1 cellular context compared by ENCODE assay signal in genomic region chr7:56063882-56064625, GRCh38.
TF ChIP-seq lines count a peak whose summit lies in the region.

Gene SUMF2 (plus strand): TSS chr7:56064286. CDS start chr7:56064312, 26 bp downstream.

TF ChIP-seq in HepG2, 621 proteins besides CTCF, POLR2A, EP300 and RAD21 (continued from another document):
- peak; percentile 60; the same call in 1 of the 2 replicates for TF ChIP-seq SP4 (CRISPR knock-in tag; IDR thresholded peaks at IDR 0.05)
- no peak for TF ChIP-seq CCAR2 (optimal IDR thresholded peaks at IDR 0.05; ENCODE audit: low read depth, low read length)
- TF ChIP-seq TARDBP (CRISPR knock-in tag; IDR thresholded peaks at IDR 0.05), result peak; percentile 84
- TF ChIP-seq NCOA1 (CRISPR knock-in tag; IDR thresholded peaks at IDR 0.05), result no peak
- no peak for TF ChIP-seq ZEB1 (IDR thresholded peaks at IDR 0.05; ENCODE audit: insufficient replicate concordance, low read depth)
- TF ChIP-seq RFXANK (CRISPR knock-in tag; IDR thresholded peaks at IDR 0.05), result no peak; the same call in 1 of the 2 replicates
- no peak for TF ChIP-seq RBAK (CRISPR knock-in tag; IDR thresholded peaks at IDR 0.05)
- peak; percentile 90 for TF ChIP-seq SALL1 (CRISPR knock-in tag; IDR thresholded peaks at IDR 0.05)
- TF ChIP-seq MTA3 (CRISPR knock-in tag; IDR thresholded peaks at IDR 0.05), result no peak
- 0 out of 2 replicates have a peak, but pooled peaks have one; percentile 33 for TF ChIP-seq ZNF281 (CRISPR knock-in tag; IDR thresholded peaks at IDR 0.05; ENCODE audit: borderline replicate concordance)
- TF ChIP-seq PAWR (CRISPR knock-in tag; IDR thresholded peaks at IDR 0.05; ENCODE audit: borderline replicate concordance), result 0 out of 2 replicates have a peak, but pooled peaks have one; percentile 51
- TF ChIP-seq CSRNP2 (CRISPR knock-in tag; conservative IDR thresholded peaks at IDR 0.05; ENCODE audit: low read depth), result no peak
- no peak for TF ChIP-seq GTF3A (CRISPR knock-in tag; conservative IDR thresholded peaks at IDR 0.05)
- no peak for TF ChIP-seq SNRNP70 (IDR thresholded peaks at IDR 0.05; ENCODE audit: low read depth, low read length)
- no peak; the same call in 1 of the 2 replicates for TF ChIP-seq MIXL1 (CRISPR knock-in tag; IDR thresholded peaks at IDR 0.05)
- TF ChIP-seq TBX2 (CRISPR knock-in tag; IDR thresholded peaks at IDR 0.05; ENCODE audit: borderline replicate concordance), result peak; percentile 85
- TF ChIP-seq, protein P1, sequence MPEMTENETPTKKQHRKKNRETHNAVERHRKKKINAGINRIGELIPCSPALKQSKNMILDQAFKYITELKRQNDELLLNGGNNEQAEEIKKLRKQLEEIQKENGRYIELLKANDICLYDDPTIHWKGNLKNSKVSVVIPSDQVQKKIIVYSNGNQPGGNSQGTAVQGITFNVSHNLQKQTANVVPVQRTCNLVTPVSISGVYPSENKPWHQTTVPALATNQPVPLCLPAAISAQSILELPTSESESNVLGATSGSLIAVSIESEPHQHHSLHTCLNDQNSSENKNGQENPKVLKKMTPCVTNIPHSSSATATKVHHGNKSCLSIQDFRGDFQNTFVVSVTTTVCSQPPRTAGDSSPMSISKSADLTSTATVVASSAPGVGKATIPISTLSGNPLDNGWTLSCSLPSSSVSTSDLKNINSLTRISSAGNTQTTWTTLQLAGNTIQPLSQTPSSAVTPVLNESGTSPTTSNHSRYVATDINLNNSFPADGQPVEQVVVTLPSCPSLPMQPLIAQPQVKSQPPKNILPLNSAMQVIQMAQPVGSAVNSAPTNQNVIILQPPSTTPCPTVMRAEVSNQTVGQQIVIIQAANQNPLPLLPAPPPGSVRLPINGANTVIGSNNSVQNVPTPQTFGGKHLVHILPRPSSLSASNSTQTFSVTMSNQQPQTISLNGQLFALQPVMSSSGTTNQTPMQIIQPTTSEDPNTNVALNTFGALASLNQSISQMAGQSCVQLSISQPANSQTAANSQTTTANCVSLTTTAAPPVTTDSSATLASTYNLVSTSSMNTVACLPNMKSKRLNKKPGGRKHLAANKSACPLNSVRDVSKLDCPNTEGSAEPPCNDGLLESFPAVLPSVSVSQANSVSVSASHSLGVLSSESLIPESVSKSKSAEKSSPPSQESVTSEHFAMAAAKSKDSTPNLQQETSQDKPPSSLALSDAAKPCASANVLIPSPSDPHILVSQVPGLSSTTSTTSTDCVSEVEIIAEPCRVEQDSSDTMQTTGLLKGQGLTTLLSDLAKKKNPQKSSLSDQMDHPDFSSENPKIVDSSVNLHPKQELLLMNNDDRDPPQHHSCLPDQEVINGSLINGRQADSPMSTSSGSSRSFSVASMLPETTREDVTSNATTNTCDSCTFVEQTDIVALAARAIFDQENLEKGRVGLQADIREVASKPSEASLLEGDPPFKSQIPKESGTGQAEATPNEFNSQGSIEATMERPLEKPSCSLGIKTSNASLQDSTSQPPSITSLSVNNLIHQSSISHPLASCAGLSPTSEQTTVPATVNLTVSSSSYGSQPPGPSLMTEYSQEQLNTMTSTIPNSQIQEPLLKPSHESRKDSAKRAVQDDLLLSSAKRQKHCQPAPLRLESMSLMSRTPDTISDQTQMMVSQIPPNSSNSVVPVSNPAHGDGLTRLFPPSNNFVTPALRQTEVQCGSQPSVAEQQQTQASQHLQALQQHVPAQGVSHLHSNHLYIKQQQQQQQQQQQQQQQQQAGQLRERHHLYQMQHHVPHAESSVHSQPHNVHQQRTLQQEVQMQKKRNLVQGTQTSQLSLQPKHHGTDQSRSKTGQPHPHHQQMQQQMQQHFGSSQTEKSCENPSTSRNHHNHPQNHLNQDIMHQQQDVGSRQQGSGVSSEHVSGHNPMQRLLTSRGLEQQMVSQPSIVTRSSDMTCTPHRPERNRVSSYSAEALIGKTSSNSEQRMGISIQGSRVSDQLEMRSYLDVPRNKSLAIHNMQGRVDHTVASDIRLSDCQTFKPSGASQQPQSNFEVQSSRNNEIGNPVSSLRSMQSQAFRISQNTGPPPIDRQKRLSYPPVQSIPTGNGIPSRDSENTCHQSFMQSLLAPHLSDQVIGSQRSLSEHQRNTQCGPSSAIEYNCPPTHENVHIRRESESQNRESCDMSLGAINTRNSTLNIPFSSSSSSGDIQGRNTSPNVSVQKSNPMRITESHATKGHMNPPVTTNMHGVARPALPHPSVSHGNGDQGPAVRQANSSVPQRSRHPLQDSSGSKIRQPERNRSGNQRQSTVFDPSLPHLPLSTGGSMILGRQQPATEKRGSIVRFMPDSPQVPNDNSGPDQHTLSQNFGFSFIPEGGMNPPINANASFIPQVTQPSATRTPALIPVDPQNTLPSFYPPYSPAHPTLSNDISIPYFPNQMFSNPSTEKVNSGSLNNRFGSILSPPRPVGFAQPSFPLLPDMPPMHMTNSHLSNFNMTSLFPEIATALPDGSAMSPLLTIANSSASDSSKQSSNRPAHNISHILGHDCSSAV (CRISPR knock-in tag; IDR thresholded peaks at IDR 0.05; ENCODE audit: borderline replicate concordance), result no peak
- TF ChIP-seq ZNF83 (CRISPR knock-in tag; IDR thresholded peaks at IDR 0.05; ENCODE audit: borderline replicate concordance), result 0 out of 2 replicates have a peak, but pooled peaks have one; percentile 50
- TF ChIP-seq STAG1 (CRISPR knock-in tag; IDR thresholded peaks at IDR 0.05), result peak; percentile 57
- TF ChIP-seq HMG20B (CRISPR knock-in tag; conservative IDR thresholded peaks at IDR 0.05), result no peak
- TF ChIP-seq PHF5A (CRISPR knock-in tag; IDR thresholded peaks at IDR 0.05; ENCODE audit: low read depth, unreplicated experiment), result no peak
- no peak for TF ChIP-seq ZNF761 (CRISPR knock-in tag; conservative IDR thresholded peaks at IDR 0.05)
- no peak for TF ChIP-seq ZNF33B (CRISPR knock-in tag; IDR thresholded peaks at IDR 0.05)
- peak; percentile 67; the same call in 1 of the 2 replicates for TF ChIP-seq KMT2A (CRISPR knock-in tag; IDR thresholded peaks at IDR 0.05)
- TF ChIP-seq ZNF263 (CRISPR knock-in tag; IDR thresholded peaks at IDR 0.05), result peak; percentile 70
- no peak for TF ChIP-seq ZNF607 (CRISPR knock-in tag; IDR thresholded peaks at IDR 0.05; ENCODE audit: borderline replicate concordance)
- TF ChIP-seq HBP1 (CRISPR knock-in tag; IDR thresholded peaks at IDR 0.05; ENCODE audit: low read depth), result peak; percentile 71; the same call in 1 of the 2 replicates
- no peak for TF ChIP-seq NR3C1 (CRISPR knock-in tag; IDR thresholded peaks at IDR 0.05)
- TF ChIP-seq ONECUT2 (CRISPR knock-in tag; IDR thresholded peaks at IDR 0.05), result no peak
- TF ChIP-seq ZNF17 (CRISPR knock-in tag; IDR thresholded peaks at IDR 0.05), result no peak
- TF ChIP-seq FOXM1 (CRISPR knock-in tag; IDR thresholded peaks at IDR 0.05), result no peak
- TF ChIP-seq CBFB (CRISPR knock-in tag; IDR thresholded peaks at IDR 0.05), result peak; percentile 46; the same call in 1 of the 2 replicates
- TF ChIP-seq ZFX (CRISPR knock-in tag; IDR thresholded peaks at IDR 0.05; ENCODE audit: low read depth), result peak; percentile 83
- TF ChIP-seq ZKSCAN1 (IDR thresholded peaks at IDR 0.05; ENCODE audit: low read length), result no peak
- peak; percentile 51; the same call in 1 of the 2 replicates for TF ChIP-seq ZNF784 (CRISPR knock-in tag; IDR thresholded peaks at IDR 0.05; ENCODE audit: borderline replicate concordance)
- TF ChIP-seq, protein P2, sequence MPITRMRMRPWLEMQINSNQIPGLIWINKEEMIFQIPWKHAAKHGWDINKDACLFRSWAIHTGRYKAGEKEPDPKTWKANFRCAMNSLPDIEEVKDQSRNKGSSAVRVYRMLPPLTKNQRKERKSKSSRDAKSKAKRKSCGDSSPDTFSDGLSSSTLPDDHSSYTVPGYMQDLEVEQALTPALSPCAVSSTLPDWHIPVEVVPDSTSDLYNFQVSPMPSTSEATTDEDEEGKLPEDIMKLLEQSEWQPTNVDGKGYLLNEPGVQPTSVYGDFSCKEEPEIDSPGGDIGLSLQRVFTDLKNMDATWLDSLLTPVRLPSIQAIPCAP (CRISPR knock-in tag; IDR thresholded peaks at IDR 0.05; ENCODE audit: low read depth), result no peak
- peak; percentile 32; the same call in 1 of the 2 replicates for TF ChIP-seq HNF4A (CRISPR knock-in tag; IDR thresholded peaks at IDR 0.05)
- TF ChIP-seq RFXAP (CRISPR knock-in tag; IDR thresholded peaks at IDR 0.05; ENCODE audit: borderline replicate concordance), result peak; percentile 82; the same call in 1 of the 2 replicates
- peak; percentile 58 for TF ChIP-seq ZNF563 (CRISPR knock-in tag; IDR thresholded peaks at IDR 0.05)
- TF ChIP-seq ZNF160 (CRISPR knock-in tag; IDR thresholded peaks at IDR 0.05), result 0 out of 2 replicates have a peak, but pooled peaks have one; percentile 52
